ENCODE assay signal across 26 cellular contexts in the genomic region with DNA sequence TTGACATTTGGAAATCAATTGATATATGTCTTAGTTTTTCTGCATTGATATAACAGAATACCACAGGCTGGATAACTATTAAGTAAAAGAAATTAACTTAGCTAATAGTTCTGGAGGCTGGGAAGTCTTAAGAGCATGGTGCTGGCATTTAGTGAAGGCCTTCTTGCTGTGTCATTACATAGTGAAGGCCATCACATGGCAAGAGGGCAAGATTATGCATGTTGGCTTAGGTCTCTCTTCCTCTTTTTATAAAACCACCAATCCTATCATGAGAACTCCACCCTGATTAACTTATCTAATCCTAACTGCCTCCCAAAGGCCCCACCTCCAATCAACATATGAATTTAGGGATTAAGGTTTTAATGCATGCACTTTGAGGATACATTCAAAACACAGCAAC.
"Had no signal": no experiment of that assay in that cellular context is flagged by ENCODE, and none has a peak within 500 bp of the region (broad histone marks: within the 10 kb centered on the region; RNA-seq: fewer than 3 reads in every experiment).

No MANE protein-coding gene starts in this region.

- H3K27me3 ChIP-seq: adrenal gland, ascending aorta, brain microvascular endothelial cell, esophagus muscularis mucosa, neutrophil, ovary, right atrium auricular region, thyroid gland, upper lobe of right lung had no signal

- H3K4me3 ChIP-seq: adrenal gland, ascending aorta, esophagus muscularis mucosa, left ventricle myocardium inferior, ovary, prostate gland, right atrium auricular region, thyroid gland, upper lobe of right lung had no signal

- H3K36me3 ChIP-seq: adrenal gland, ascending aorta, brain microvascular endothelial cell, esophagus muscularis mucosa, left ventricle myocardium inferior, neutrophil, ovary, prostate gland, right atrium auricular region, thyroid gland, upper lobe of right lung had no signal

- H3K4me1 ChIP-seq: adrenal gland, ascending aorta, esophagus muscularis mucosa, left ventricle myocardium inferior, prostate gland, right atrium auricular region, thyroid gland, upper lobe of right lung had no signal

- H3K9me3 ChIP-seq: ascending aorta, esophagus muscularis mucosa, neutrophil, ovary, prostate gland, thyroid gland, upper lobe of right lung had no signal

- H3K27ac ChIP-seq: adrenal gland, ascending aorta, brain microvascular endothelial cell, esophagus muscularis mucosa, left ventricle myocardium inferior, neutrophil, ovary, prostate gland, right atrium auricular region, thyroid gland, upper lobe of right lung had no signal

- DNase-seq: activated CD4-positive, alpha-beta T cell treated with anti-CD3 and anti-CD28 coated beads, Interleukin-2, amount 50 U/mL, for 4 hours; activated CD8-positive, alpha-beta memory T cell treated with anti-CD3 and anti-CD28 coated beads for 24 hours; activated CD8-positive, alpha-beta memory T cell treated with anti-CD3 and anti-CD28 coated beads, Interleukin-2, amount 50 U/mL, for 48 hours; activated naive CD4-positive, alpha-beta T cell; activated T-cell treated with anti-CD3 and anti-CD28 coated beads, Interleukin-2, amount 50 U/mL, for 4 hours; adrenal gland; brain microvascular endothelial cell; central memory CD4-positive, alpha-beta T cell; effector memory CD8-positive, alpha-beta T cell; hypothalamus; left ventricle myocardium inferior; mammary epithelial cell; midbrain; ovary; stimulated activated CD4-positive, alpha-beta T cell treated with anti-CD3 and anti-CD28 coated beads, Interleukin-4, amount 100 ng/mL, for 24 hours; stimulated activated naive CD8-positive, alpha-beta T cell treated with anti-CD3 and anti-CD28 coated beads, Interleukin-15, Interleukin-2, amounts not matched to agents 100 U/mL and 50 U/mL, for 24 hours; substantia nigra; T-helper 17 cell; thyroid gland; upper lobe of right lung had no signal

- ATAC-seq: activated T-cell treated with anti-CD3 and anti-CD28 coated beads, Interleukin-2, amount 50 U/mL, for 4 hours; effector memory CD8-positive, alpha-beta T cell; natural killer cell treated with Interleukin-12 subunit alpha and Interleukin-12 subunit beta and Interleukin-15 and Interleukin-18, amount 100 ng/mL, for 72 hours; stimulated activated naive CD8-positive, alpha-beta T cell treated with anti-CD3 and anti-CD28 coated beads, Interleukin-15, Interleukin-2, amounts not matched to agents 100 U/mL and 50 U/mL, for 24 hours; T-helper 17 cell; upper lobe of right lung had no signal
